ENCODE assay signal across 19 cellular contexts in genomic region chr16:85346404-85347212, GRCh38.
"Had no signal": no experiment of that assay in that cellular context is flagged by ENCODE, and none has a peak within 500 bp of the region (broad histone marks: within the 10 kb centered on the region; RNA-seq: fewer than 3 reads in every experiment).

No MANE protein-coding gene starts in this region.

- H3K4me2 ChIP-seq: hepatocyte, smooth muscle cell had no signal

- H3K27me3 ChIP-seq: hepatocyte, pancreas, testis, tibial nerve, upper lobe of right lung had no signal

- H3K27me3 Mint-ChIP-seq: stimulated activated naive CD8-positive, alpha-beta T cell treated with anti-CD3 and anti-CD28 coated beads, Interleukin-15, Interleukin-2, amounts not matched to agents 100 ng/mL and 50 ng/mL, for 24 hours had no signal

- H3K4me3 Mint-ChIP-seq: dendritic cell treated with granulocyte-macrophage colony-stimulating factor and Interleukin-4, amounts not matched to agents 40 ng/mL and 50 ng/mL, for 4 days; effector memory CD8-positive, alpha-beta T cell; naive B cell; nephron progenitor cell; stimulated activated naive CD8-positive, alpha-beta T cell treated with anti-CD3 and anti-CD28 coated beads, Interleukin-15, Interleukin-2, amounts not matched to agents 100 ng/mL and 50 ng/mL, for 24 hours had no signal

- DNase-seq: cerebellar nuclear complex; effector memory CD8-positive, alpha-beta T cell; foreskin keratinocyte; left colon; left ventricle myocardium superior; naive B cell; stimulated activated CD4-positive, alpha-beta T cell treated with anti-CD3 and anti-CD28 coated beads, Interleukin-2, amount 100 ng/mL, for 48 hours; upper lobe of right lung had no signal

- FAIRE-seq: colon, pancreas had no signal

- H3K27ac Mint-ChIP-seq: dendritic cell treated with granulocyte-macrophage colony-stimulating factor and Interleukin-4, amounts not matched to agents 40 ng/mL and 50 ng/mL, for 4 days; effector memory CD8-positive, alpha-beta T cell; naive B cell; nephron progenitor cell; progenitor cell of endocrine pancreas had no signal

- H2AFZ ChIP-seq: hepatocyte had no signal

- H3K9me3 Mint-ChIP-seq: nephron progenitor cell; stimulated activated naive CD8-positive, alpha-beta T cell treated with anti-CD3 and anti-CD28 coated beads, Interleukin-15, Interleukin-2, amounts not matched to agents 100 ng/mL and 50 ng/mL, for 24 hours had no signal

- ATAC-seq: effector memory CD8-positive, alpha-beta T cell; foreskin keratinocyte; left ventricle myocardium superior; pancreas; right cardiac atrium had no signal

- H3K27ac ChIP-seq: foreskin keratinocyte, hepatocyte, pancreas, testis, tibial nerve, upper lobe of right lung had no signal

- H3K36me3 ChIP-seq: pancreas, tibial nerve, upper lobe of right lung had no signal

- H3K4me3 ChIP-seq: hepatocyte, pancreas, smooth muscle cell, testis, tibial nerve, upper lobe of right lung had no signal

- H3K9me3 ChIP-seq: pancreas, testis, tibial nerve, upper lobe of right lung had no signal
